13 cellular contexts compared by ENCODE assay signal in genomic region chr14:63717704-63718103, GRCh38. TPM values are rescaled to one million over a fixed set of nuclear protein-coding genes. Genes with fewer than 3 reads are reported as not detected.
DNase-seq lines count a peak whose midpoint lies in the region; ATAC-seq and TF ChIP-seq lines count a peak whose summit lies in the region.
"Had no signal": no experiment of that assay in that cellular context is flagged by ENCODE, and none has a peak within 500 bp of the region (broad histone marks: within the 10 kb centered on the region; RNA-seq: fewer than 3 reads in every experiment).

No MANE protein-coding gene starts in this region.

- H3K36me3 Mint-ChIP-seq in nephron progenitor cell (ENCODE audit: low read depth) = peaks cover 75% of the 10 kb centered on the region

- H3K27ac ChIP-seq in A673 (ENCODE audit: low read depth, low read length, poor library complexity, severe bottlenecking) = no peak overlapping the region
- no peak overlapping the region for H3K27ac ChIP-seq in substantia nigra (ENCODE audit: low read depth, low read length, poor library complexity, severe bottlenecking)
- H3K27ac ChIP-seq: pancreas, upper lobe of left lung had no signal

- no peaks in the 10 kb centered on the region for H3K4me1 Mint-ChIP-seq in nephron progenitor cell

- POLR2A ChIA-PET in A673 (lab: Charles Lee; ENCODE audit: low non-redundant PET) = no interaction called here

- H3K36me3 ChIP-seq in A673 (ENCODE audit: insufficient read depth, low read length, poor library complexity, severe bottlenecking) = no peaks in the 10 kb centered on the region
- H3K36me3 ChIP-seq: pancreas had no signal

- H3K4me3 Mint-ChIP-seq in nephron progenitor cell = no peak overlapping the region

- BruUV-seq in A673 (replicated peaks; lab: Mats Ljungman, UMichigan) = no TSS peak

- ATAC-seq in HG03196 (IDR thresholded peaks at IDR 0.05; ENCODE audit: unreplicated experiment) = no peak

- no peak overlapping the region for H3K4me3 ChIP-seq in A673 (ENCODE audit: low read depth, low read length, poor library complexity, severe bottlenecking)
- H3K4me3 ChIP-seq: pancreas, upper lobe of left lung had no signal

- intact Hi-C loops in A673 (cut with micrococcal nuclease; ENCODE audit: unreplicated experiment) = no loop called here

- no peaks in the 10 kb centered on the region for H3K4me1 ChIP-seq in A673 (ENCODE audit: insufficient read depth, low read length, poor library complexity, severe bottlenecking)
- H3K4me1 ChIP-seq: pancreas, upper lobe of left lung had no signal

- H3K9me3 Mint-ChIP-seq in nephron progenitor cell = peaks cover 50% of the 10 kb centered on the region

- no peaks in the 10 kb centered on the region for H3K27me3 ChIP-seq in A673 (replicated peaks; ENCODE audit: insufficient read depth, low read depth, low read length, poor library complexity)
- H3K27me3 ChIP-seq: pancreas, upper lobe of left lung had no signal

- DNase-seq in A673 (ENCODE audit: low spot score) = peak; percentile 46
- DNase-seq in EH (ENCODE audit: low read depth) = peak; percentile 34
- DNase-seq in NCI-H2227 (lab: John Stamatoyannopoulos, UW; ENCODE audit: unreplicated experiment) = peak; percentile 29
- DNase-seq in central memory CD4-positive, alpha-beta T cell = peak; percentile 24
- no peak for DNase-seq in nephron progenitor cell
- DNase-seq in activated CD8-positive, alpha-beta memory T cell treated with anti-CD3 and anti-CD28 coated beads for 24 hours = no peak
- no peak for DNase-seq in substantia nigra (lab: John Stamatoyannopoulos, UW)
- DNase-seq: activated CD4-positive, CD25-positive, alpha-beta regulatory T cell treated with anti-CD3 and anti-CD28 coated beads, Interleukin-2, amount 50 U/mL, for 72 hours; activated naive CD4-positive, alpha-beta T cell; effector CD8-positive, alpha-beta T cell; pancreas; upper lobe of left lung had no signal

- no peak overlapping the region for H3K27ac Mint-ChIP-seq in nephron progenitor cell

- no peak for TF ChIP-seq CTCF in A673 (conservative IDR thresholded peaks at IDR 0.05; ENCODE audit: low read depth, low read length)
- TF ChIP-seq CTCF in nephron progenitor cell (IDR thresholded peaks at IDR 0.05) = no peak

- H3K27me3 Mint-ChIP-seq in nephron progenitor cell (ENCODE audit: low read depth, poor library complexity) = no peaks in the 10 kb centered on the region

- peaks cover 26% of the 10 kb centered on the region for H3K9me3 ChIP-seq in A673 (ENCODE audit: low read depth, low read length, poor library complexity, severe bottlenecking)
- H3K9me3 ChIP-seq: pancreas had no signal

- CTCF ChIA-PET in A673 (lab: Charles Lee) = no interaction called here

RNA-seq across cellular contexts. Expression of gene SGPP1, which starts 10.2 kb away (rescaled TPM):
- total RNA-seq in A673 (2021) = 12.8 and 13.5 TPM in 2 replicates

Comparison
In these comparisons a context has a peak if more than half of its experiments do, and no peak if none do; other contexts are left out.
1. DNase-seq: peak in A673 (single experiment), EH (single experiment), NCI-H2227 (single experiment) and central memory CD4-positive, alpha-beta T cell (single experiment); none in nephron progenitor cell (single experiment), activated CD8-positive, alpha-beta memory T cell treated with anti-CD3 and anti-CD28 coated beads for 24 hours (single experiment) and substantia nigra (0 of 49).